ENCODE assay signal across 20 cellular contexts in the genomic region with DNA sequence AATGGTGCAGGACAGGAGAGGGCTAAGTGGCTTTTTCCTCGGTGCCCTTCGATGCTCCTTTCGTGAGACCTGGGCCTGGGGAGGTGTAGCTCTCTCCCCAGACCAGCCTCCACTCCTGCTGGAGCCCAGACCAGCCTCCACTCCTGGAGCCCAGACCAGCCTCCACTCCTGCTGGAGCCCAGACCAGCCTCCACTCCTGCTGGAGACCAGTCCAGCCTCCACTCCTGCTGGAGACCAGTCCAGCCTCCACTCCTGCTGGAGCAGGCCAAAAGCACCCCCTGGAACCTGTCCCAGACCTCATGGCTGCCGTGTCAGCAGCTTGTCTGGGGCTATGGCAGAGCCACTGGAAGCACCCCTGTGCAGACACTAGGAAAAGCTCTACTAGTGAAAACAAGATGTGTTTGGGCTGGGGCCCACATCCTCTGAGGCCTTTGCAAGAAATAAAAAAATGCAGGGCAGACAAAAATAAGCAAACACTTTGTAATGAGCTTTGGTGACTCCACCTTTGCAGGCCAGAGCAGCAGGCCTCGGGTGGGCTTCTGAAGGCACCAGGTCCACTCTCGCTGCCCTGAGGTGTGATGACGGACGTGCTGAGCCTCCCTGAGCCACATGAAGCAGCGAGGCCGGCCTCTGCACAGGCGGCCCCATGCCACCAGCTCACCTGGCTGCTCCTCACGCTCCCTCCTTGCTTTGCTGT.
"Had no signal": no experiment of that assay in that cellular context is flagged by ENCODE, and none has a peak within 500 bp of the region (broad histone marks: within the 10 kb centered on the region; RNA-seq: fewer than 3 reads in every experiment).

No MANE protein-coding gene starts in this region.

- H3K4me3 Mint-ChIP-seq: activated B cell treated with CpG ODN at 0.5 μM for 24 hours; activated naive CD8-positive, alpha-beta T cell treated with anti-CD3 and anti-CD28 coated beads, Interleukin-2, amount 10 ng/mL, durations not matched to agents 7 days and 5 days; activated T-cell treated with anti-CD3 and anti-CD28 coated beads, Interleukin-2, amount 50 U/mL, for 4 hours; nephron; stimulated activated naive CD8-positive, alpha-beta T cell treated with anti-CD3 and anti-CD28 coated beads, Interleukin-15, Interleukin-2, amounts not matched to agents 100 ng/mL and 50 ng/mL, for 24 hours; T-helper 1 cell treated with Interleukin-12 subunit alpha and Interleukin-12 subunit beta and Interleukin-4 antibody, amounts not matched to agents 30 μg/mL and 1 μg/mL, for 36 hours had no signal

- ATAC-seq: activated T-cell treated with anti-CD3 and anti-CD28 coated beads, Interleukin-2, amount 50 U/mL, for 4 hours; upper lobe of right lung had no signal

- H3K4me3 ChIP-seq: colonic mucosa, gastrocnemius medialis, heart right ventricle, sigmoid colon, testis, upper lobe of right lung had no signal

- H3K27ac ChIP-seq: colonic mucosa, testis had no signal

- H3K27me3 Mint-ChIP-seq: activated B cell treated with CpG ODN at 0.5 μM for 24 hours; stimulated activated naive CD8-positive, alpha-beta T cell treated with anti-CD3 and anti-CD28 coated beads, Interleukin-15, Interleukin-2, amounts not matched to agents 100 ng/mL and 50 ng/mL, for 24 hours had no signal

- H3K4me1 Mint-ChIP-seq: activated B cell treated with CpG ODN at 0.5 μM for 24 hours, nephron had no signal

- H3K27ac Mint-ChIP-seq: activated B cell treated with CpG ODN at 0.5 μM for 24 hours; activated naive CD8-positive, alpha-beta T cell treated with anti-CD3 and anti-CD28 coated beads, Interleukin-2, amount 10 ng/mL, durations not matched to agents 7 days and 5 days; nephron; stimulated activated naive CD8-positive, alpha-beta T cell treated with anti-CD3 and anti-CD28 coated beads, Interleukin-15, Interleukin-2, amounts not matched to agents 100 ng/mL and 50 ng/mL, for 24 hours had no signal

- DNase-seq: activated B cell treated with CpG ODN at 0.5 μM for 24 hours; activated CD4-positive, alpha-beta T cell treated with anti-CD3 and anti-CD28 coated beads, Interleukin-2, amount 50 U/mL, for 1 hour; activated gamma-delta T cell; activated naive CD8-positive, alpha-beta T cell treated with anti-CD3 and anti-CD28 coated beads, Interleukin-2, amount 10 ng/mL, durations not matched to agents 7 days and 5 days; activated T-cell treated with anti-CD3 and anti-CD28 coated beads, Interleukin-2, amount 50 U/mL, for 4 hours; islet precursor cell; mesenchymal stem cell; sigmoid colon; stimulated activated CD4-positive, alpha-beta T cell treated with anti-CD3 and anti-CD28 coated beads, Interleukin-4, amount 100 ng/mL, for 1 hour; stimulated activated CD8-positive, alpha-beta memory T cell treated with anti-CD3 and anti-CD28 coated beads, Interleukin-4, amount 100 ng/mL, for 48 hours; upper lobe of right lung had no signal

- FAIRE-seq: bronchial epithelial cell, endothelial cell of umbilical vein had no signal

- H3K9me3 Mint-ChIP-seq: activated B cell treated with CpG ODN at 0.5 μM for 24 hours; activated naive CD8-positive, alpha-beta T cell treated with anti-CD3 and anti-CD28 coated beads, Interleukin-2, amount 10 ng/mL, durations not matched to agents 7 days and 5 days; activated T-cell treated with anti-CD3 and anti-CD28 coated beads, Interleukin-2, amount 50 U/mL, for 4 hours; nephron; stimulated activated naive CD8-positive, alpha-beta T cell treated with anti-CD3 and anti-CD28 coated beads, Interleukin-15, Interleukin-2, amounts not matched to agents 100 ng/mL and 50 ng/mL, for 24 hours; T-helper 1 cell treated with Interleukin-12 subunit alpha and Interleukin-12 subunit beta and Interleukin-4 antibody, amounts not matched to agents 30 μg/mL and 1 μg/mL, for 36 hours had no signal

- H3K27me3 ChIP-seq: colonic mucosa, gastrocnemius medialis, sigmoid colon, testis, upper lobe of right lung had no signal

- H3K9me3 ChIP-seq: colonic mucosa, gastrocnemius medialis, heart right ventricle, sigmoid colon, testis, upper lobe of right lung had no signal
